In the genomic region with DNA sequence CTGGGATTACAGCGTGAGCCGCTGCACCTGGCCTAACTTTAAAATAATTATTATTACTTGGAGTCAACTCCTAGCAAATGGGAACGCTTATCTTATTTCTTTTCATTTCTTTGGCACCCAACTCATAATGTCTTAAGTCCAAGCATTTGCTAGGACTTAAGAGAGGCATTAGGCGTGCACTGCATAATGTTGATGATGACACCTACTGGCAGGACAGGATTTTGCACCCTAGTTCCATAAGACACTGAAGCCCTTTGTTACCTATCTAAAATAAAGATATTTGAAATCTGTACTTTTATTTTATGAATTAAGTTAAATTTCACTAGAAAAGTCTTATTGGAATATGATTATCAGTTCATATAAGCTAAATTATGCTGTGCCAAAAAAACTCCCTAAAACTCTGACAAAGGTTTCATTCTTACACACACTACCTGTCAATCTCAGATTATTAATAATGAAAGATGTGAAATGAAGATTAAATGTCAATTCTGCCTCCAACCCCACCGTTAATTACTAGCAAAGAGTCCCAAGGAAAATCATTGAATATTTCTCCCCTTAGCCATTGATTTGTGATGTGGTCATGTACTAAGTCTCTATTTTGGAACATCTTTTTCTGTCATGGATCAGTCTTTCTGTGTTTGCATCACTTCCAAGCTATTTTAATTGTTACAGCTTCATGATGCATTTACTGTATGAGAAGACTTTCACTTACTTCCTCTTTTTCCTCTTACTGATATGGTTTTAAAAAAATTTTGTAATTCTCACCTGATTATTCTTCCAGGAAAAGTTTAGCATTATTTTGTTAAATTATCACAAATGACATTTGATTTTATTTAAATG, we compare ENCODE assay signal across 8 cellular contexts. TPM values are rescaled to one million over a fixed set of nuclear protein-coding genes. Genes with fewer than 3 reads are reported as not detected.
A peak's percentile ranks its signal among the peaks of the same experiment; 100 is the strongest.
DNase-seq lines count a peak whose midpoint lies in the region; ATAC-seq, FAIRE-seq and TF ChIP-seq lines count a peak whose summit lies in the region.

No MANE protein-coding gene starts in this region.

- 53% methylated on average over 5 of the region's 5 CpGs for WGBS in right lobe of liver (ENCODE audit: insufficient coverage, low coverage, low lambda C conversion rate, missing lambda C conversion rate)

- no peak for TF ChIP-seq POLR2A in right lobe of liver (IDR thresholded peaks at IDR 0.05)

- intact Hi-C loops in right lobe of liver (cut with DNase I) (loop anchor here in 1 of 2 donors (10.0 kb wide), 1 partner anchor 175 kb away; no protein-coding TSS in a partner anchor), posterior vena cava (cut with DNase I) (no loop called here)

- H3K36me3 ChIP-seq in right lobe of liver: no peaks in the 10 kb centered on the region

- in situ Hi-C loops in astrocyte of the spinal cord (cut with HindIII; ENCODE audit: low sequenced_read_pairs): no loop called here

- DNase-seq in DMS114 treated with DMSO at 0.1 percent for 48 hours (lab: John Stamatoyannopoulos, UW; ENCODE audit: unreplicated experiment): peak; percentile 10
- peak; percentile 67 for DNase-seq in LHCN-M2 (ENCODE audit: low read depth)
- peak; percentile 76 for DNase-seq in astrocyte of the spinal cord (ENCODE audit: low read depth, low spot score)
- DNase-seq in right lobe of liver: peak in 1 of 3 donors; percentile 62
- no peak for DNase-seq in NCI-H1436 treated with DMSO at 0.1 percent for 48 hours (lab: John Stamatoyannopoulos, UW)
- no peak for DNase-seq in urothelium cell line (ENCODE audit: low spot score)
- no peak for DNase-seq in posterior vena cava (ENCODE audit: low spot score)

- ATAC-seq in GM18909 (IDR thresholded peaks at IDR 0.05; ENCODE audit: poor library complexity, unreplicated experiment): peak; percentile 79
- ATAC-seq in right lobe of liver: peak; percentile 87 to 90 (median 88)

- no peaks in the 10 kb centered on the region for H3K27me3 ChIP-seq in right lobe of liver

- H3K4me3 ChIP-seq in astrocyte of the spinal cord (ENCODE audit: low read depth, low read length): no peak overlapping the region
- H3K4me3 ChIP-seq in right lobe of liver: no peak overlapping the region

- no peak for FAIRE-seq in urothelium cell line (lab: Jason Lieb, UNC)

- H3K4me1 ChIP-seq in right lobe of liver: peaks cover 0 to 9% (median 0%) of the 10 kb centered on the region in 4 donors

- H3K9me3 ChIP-seq in right lobe of liver: no peaks in the 10 kb centered on the region

- H3K27ac ChIP-seq in right lobe of liver: no peak overlapping the region

- TF ChIP-seq CTCF in astrocyte of the spinal cord (IDR thresholded peaks at IDR 0.05; ENCODE audit: low read depth, low read length) (peak; percentile 72), right lobe of liver (IDR thresholded peaks at IDR 0.05) (peak; percentile 68 to 84 (median 80))

RNA-seq across cellular contexts. Expression of a gene that starts 12.7 kb away (rescaled TPM):
- total RNA-seq in LHCN-M2 (2014; rRNA removed): 30.3 and 31.1 TPM in 2 replicates
- 44.5 TPM for polyA plus RNA-seq in LHCN-M2 (2012)
- 10 to 100 TPM; 32.3 to 46.8 (median 35.8) TPM for total RNA-seq in right lobe of liver
- total RNA-seq in posterior vena cava: 10 to 100 TPM in 1 of 2 donors, 1 to 10 TPM in 1; 6.0 to 12.0 TPM

Comparison
In these comparisons a context has a peak if more than half of its experiments do, and no peak if none do; other contexts are left out.
1. DNase-seq: peak in DMS114 treated with DMSO at 0.1 percent for 48 hours (single experiment), LHCN-M2 (single experiment) and astrocyte of the spinal cord (single experiment); none in NCI-H1436 treated with DMSO at 0.1 percent for 48 hours (single experiment), urothelium cell line (single experiment) and posterior vena cava (single experiment).